In the genomic region with DNA sequence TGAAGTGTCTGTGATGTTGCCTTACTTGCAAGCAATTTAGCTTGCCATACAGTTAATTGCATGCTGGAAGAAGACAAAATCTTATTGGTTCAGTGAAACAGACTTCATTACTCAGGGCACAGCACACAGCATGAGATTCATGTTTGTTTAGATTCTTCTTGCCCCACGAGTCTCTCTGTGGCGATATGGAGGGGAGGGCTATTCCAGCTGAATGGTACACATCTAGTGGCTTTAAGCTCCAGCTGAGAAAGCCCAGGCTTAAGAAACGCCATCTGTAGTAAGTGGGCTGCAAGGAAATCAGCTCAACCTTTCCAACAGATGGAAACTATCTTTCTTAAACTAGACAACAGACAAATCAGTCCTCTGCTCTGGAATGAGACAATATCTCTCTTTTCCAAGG, we compare ENCODE assay signal across 19 cellular contexts.
"Had no signal": no experiment of that assay in that cellular context is flagged by ENCODE, and none has a peak within 500 bp of the region (broad histone marks: within the 10 kb centered on the region; RNA-seq: fewer than 3 reads in every experiment).

No MANE protein-coding gene starts in this region.

- H3K27ac Mint-ChIP-seq: activated naive CD4-positive, alpha-beta T cell treated with anti-CD3 and anti-CD28 coated beads, Interleukin-2, amount 50 U/mL, for 24 hours; stimulated activated effector memory CD8-positive, alpha-beta T cell treated with anti-CD3 and anti-CD28 coated beads, Interleukin-12 subunit alpha, Interleukin-12 subunit beta, amount 100 ng/mL, for 72 hours; type B pancreatic cell had no signal

- H3K4me3 ChIP-seq: adrenal gland, body of pancreas, colonic mucosa, gastrocnemius medialis, heart left ventricle, psoas muscle, right lobe of liver, testis had no signal

- H3K36me3 Mint-ChIP-seq: activated naive CD4-positive, alpha-beta T cell treated with anti-CD3 and anti-CD28 coated beads, Interleukin-2, amount 50 U/mL, for 24 hours; stimulated activated effector memory CD8-positive, alpha-beta T cell treated with anti-CD3 and anti-CD28 coated beads, Interleukin-12 subunit alpha, Interleukin-12 subunit beta, amount 100 ng/mL, for 72 hours; type B pancreatic cell had no signal

- ATAC-seq: body of pancreas; gastrocnemius medialis; heart left ventricle; left lobe of liver; psoas muscle; right lobe of liver; stimulated activated effector memory CD8-positive, alpha-beta T cell treated with anti-CD3 and anti-CD28 coated beads, Interleukin-12 subunit alpha, Interleukin-12 subunit beta, amount 100 ng/mL, for 72 hours had no signal

- H3K4me1 Mint-ChIP-seq: activated naive CD4-positive, alpha-beta T cell treated with anti-CD3 and anti-CD28 coated beads, Interleukin-2, amount 50 U/mL, for 24 hours; stimulated activated effector memory CD8-positive, alpha-beta T cell treated with anti-CD3 and anti-CD28 coated beads, Interleukin-12 subunit alpha, Interleukin-12 subunit beta, amount 100 ng/mL, for 72 hours had no signal

- H3K27me3 Mint-ChIP-seq: activated naive CD4-positive, alpha-beta T cell treated with anti-CD3 and anti-CD28 coated beads, Interleukin-2, amount 50 U/mL, for 24 hours; type B pancreatic cell had no signal

- H3K9me3 Mint-ChIP-seq: activated naive CD4-positive, alpha-beta T cell treated with anti-CD3 and anti-CD28 coated beads, Interleukin-2, amount 50 U/mL, for 24 hours; type B pancreatic cell had no signal

- H3K4me3 Mint-ChIP-seq: activated naive CD4-positive, alpha-beta T cell treated with anti-CD3 and anti-CD28 coated beads, Interleukin-2, amount 50 U/mL, for 24 hours; stimulated activated effector memory CD8-positive, alpha-beta T cell treated with anti-CD3 and anti-CD28 coated beads, Interleukin-12 subunit alpha, Interleukin-12 subunit beta, amount 100 ng/mL, for 72 hours; type B pancreatic cell had no signal

- DNase-seq: activated CD4-positive, alpha-beta T cell treated with anti-CD3 and anti-CD28 coated beads for 1 hour; activated gamma-delta T cell; adrenal gland; body of pancreas; caudate nucleus; colonic mucosa; gastrocnemius medialis; heart left ventricle; kidney; psoas muscle; right lobe of liver; small intestine; stimulated activated CD4-positive, alpha-beta T cell treated with anti-CD3 and anti-CD28 coated beads, Interleukin-4, amount 100 ng/mL, for 24 hours; T-helper 2 cell; testis had no signal
